1 cellular context compared by ENCODE assay signal in the genomic region with DNA sequence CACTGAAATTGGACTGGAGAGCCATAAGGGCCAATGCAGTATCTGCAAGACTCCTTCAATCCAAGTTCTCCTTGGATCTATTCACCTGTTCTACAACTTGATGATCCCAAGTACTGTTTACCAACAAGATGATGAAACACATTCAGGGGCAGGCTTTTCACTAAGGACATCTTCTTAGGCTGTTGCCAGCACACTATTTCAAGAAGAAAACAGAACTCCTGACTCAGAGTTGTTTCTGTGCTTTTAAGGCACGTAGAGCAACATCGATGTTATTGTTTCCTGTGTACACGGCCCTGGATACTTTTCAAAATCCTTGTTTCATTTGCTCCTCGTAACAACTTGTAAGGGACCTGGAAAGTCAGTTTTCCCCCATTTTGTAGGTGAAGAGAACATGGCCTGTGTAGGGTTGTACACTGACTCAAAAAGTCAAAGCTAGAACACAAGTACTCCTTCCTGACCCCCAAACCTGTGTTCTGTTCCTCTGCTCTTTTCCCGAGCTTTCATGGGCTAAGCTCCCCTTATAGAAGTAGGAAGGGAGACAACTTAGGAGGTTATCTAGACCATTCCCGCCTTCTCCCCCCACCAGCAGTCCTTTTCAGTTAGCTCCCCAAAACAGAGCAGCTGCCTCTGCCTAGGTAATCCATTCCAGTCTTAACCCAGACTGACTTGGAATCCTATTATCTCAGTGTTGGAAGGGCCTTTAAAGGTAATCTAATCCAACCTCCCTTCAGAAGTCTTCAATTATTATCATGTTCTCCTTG.
A peak's percentile ranks its signal among the peaks of the same experiment; 100 is the strongest.
TF ChIP-seq lines count a peak whose summit lies in the region.

No MANE protein-coding gene starts in this region.

TF ChIP-seq in HepG2, 621 proteins besides CTCF, POLR2A, EP300 and RAD21:
- TF ChIP-seq NFIB (CRISPR knock-in tag; IDR thresholded peaks at IDR 0.05; ENCODE audit: borderline replicate concordance): no peak
- no peak for TF ChIP-seq ARNTL (CRISPR knock-in tag; IDR thresholded peaks at IDR 0.05)
- TF ChIP-seq ZNF713 (CRISPR knock-in tag; IDR thresholded peaks at IDR 0.05): no peak
- no peak for TF ChIP-seq IKZF4 (CRISPR knock-in tag; IDR thresholded peaks at IDR 0.05; ENCODE audit: borderline replicate concordance, low read depth, not compliant biosample characterization)
- no peak for TF ChIP-seq FOXK1 (CRISPR knock-in tag; IDR thresholded peaks at IDR 0.05; ENCODE audit: borderline replicate concordance, low read depth)
- TF ChIP-seq ZNF788 (CRISPR knock-in tag; IDR thresholded peaks at IDR 0.05; ENCODE audit: borderline replicate concordance): no peak
- TF ChIP-seq, protein P1, sequence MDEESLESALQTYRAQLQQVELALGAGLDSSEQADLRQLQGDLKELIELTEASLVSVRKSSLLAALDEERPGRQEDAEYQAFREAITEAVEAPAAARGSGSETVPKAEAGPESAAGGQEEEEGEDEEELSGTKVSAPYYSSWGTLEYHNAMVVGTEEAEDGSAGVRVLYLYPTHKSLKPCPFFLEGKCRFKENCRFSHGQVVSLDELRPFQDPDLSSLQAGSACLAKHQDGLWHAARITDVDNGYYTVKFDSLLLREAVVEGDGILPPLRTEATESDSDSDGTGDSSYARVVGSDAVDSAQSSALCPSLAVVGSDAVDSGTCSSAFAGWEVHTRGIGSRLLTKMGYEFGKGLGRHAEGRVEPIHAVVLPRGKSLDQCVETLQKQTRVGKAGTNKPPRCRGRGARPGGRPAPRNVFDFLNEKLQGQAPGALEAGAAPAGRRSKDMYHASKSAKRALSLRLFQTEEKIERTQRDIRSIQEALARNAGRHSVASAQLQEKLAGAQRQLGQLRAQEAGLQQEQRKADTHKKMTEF (CRISPR knock-in tag; IDR thresholded peaks at IDR 0.05): 0 out of 2 replicates have a peak, but pooled peaks have one; percentile 8
- TF ChIP-seq SMAD1 (CRISPR knock-in tag; IDR thresholded peaks at IDR 0.05; ENCODE audit: borderline replicate concordance, low read depth): no peak
- no peak for TF ChIP-seq RNF2 (conservative IDR thresholded peaks at IDR 0.05; ENCODE audit: low read depth)
- no peak for TF ChIP-seq CREM (IDR thresholded peaks at IDR 0.05)
- no peak for TF ChIP-seq CREM (CRISPR knock-in tag; IDR thresholded peaks at IDR 0.05)
- TF ChIP-seq, protein P2, sequence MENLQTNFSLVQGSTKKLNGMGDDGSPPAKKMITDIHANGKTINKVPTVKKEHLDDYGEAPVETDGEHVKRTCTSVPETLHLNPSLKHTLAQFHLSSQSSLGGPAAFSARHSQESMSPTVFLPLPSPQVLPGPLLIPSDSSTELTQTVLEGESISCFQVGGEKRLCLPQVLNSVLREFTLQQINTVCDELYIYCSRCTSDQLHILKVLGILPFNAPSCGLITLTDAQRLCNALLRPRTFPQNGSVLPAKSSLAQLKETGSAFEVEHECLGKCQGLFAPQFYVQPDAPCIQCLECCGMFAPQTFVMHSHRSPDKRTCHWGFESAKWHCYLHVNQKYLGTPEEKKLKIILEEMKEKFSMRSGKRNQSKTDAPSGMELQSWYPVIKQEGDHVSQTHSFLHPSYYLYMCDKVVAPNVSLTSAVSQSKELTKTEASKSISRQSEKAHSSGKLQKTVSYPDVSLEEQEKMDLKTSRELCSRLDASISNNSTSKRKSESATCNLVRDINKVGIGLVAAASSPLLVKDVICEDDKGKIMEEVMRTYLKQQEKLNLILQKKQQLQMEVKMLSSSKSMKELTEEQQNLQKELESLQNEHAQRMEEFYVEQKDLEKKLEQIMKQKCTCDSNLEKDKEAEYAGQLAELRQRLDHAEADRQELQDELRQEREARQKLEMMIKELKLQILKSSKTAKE (CRISPR knock-in tag; IDR thresholded peaks at IDR 0.05; ENCODE audit: borderline replicate concordance): no peak
- TF ChIP-seq CENPX (CRISPR knock-in tag; IDR thresholded peaks at IDR 0.05): no peak
- TF ChIP-seq, protein P3, sequence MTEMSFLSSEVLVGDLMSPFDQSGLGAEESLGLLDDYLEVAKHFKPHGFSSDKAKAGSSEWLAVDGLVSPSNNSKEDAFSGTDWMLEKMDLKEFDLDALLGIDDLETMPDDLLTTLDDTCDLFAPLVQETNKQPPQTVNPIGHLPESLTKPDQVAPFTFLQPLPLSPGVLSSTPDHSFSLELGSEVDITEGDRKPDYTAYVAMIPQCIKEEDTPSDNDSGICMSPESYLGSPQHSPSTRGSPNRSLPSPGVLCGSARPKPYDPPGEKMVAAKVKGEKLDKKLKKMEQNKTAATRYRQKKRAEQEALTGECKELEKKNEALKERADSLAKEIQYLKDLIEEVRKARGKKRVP (CRISPR knock-in tag; IDR thresholded peaks at IDR 0.05): peak in 1 of 2 experiments; percentile 44; a peak in 1 of 4 replicates
- no peak for TF ChIP-seq POLR2AphosphoS5 (IDR thresholded peaks at IDR 0.05; ENCODE audit: low read depth, low read length)
- TF ChIP-seq ZKSCAN1 (IDR thresholded peaks at IDR 0.05; ENCODE audit: low read length): no peak
